25 cellular contexts compared by ENCODE assay signal in the genomic region with DNA sequence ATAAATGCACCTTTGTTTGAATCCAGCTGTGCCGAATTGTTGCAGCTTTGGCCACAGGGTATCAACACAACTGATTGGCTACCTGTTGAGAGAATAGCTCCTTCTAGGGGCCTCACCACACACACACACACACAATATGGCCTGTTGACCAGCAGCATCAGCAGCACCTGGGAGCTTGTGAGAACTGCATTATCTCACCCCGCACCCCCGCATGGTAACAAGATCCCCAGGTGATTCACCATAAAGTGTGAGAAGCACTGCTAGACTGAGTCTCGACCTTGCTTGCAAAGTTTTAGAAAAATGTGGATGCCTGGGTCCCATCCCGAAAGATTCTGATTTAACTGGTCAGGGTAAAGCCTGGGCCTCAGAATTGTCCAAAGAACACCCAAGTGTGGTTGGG.
"Had no signal": no experiment of that assay in that cellular context is flagged by ENCODE, and none has a peak within 500 bp of the region (broad histone marks: within the 10 kb centered on the region; RNA-seq: fewer than 3 reads in every experiment).

No MANE protein-coding gene starts in this region.

- H3K36me3 ChIP-seq: ascending aorta had no signal

- DNase-seq: activated B cell treated with CpG ODN at 0.5 μM for 24 hours; activated CD4-positive, alpha-beta memory T cell treated with anti-CD3 and anti-CD28 coated beads for 36 hours; activated CD4-positive, alpha-beta T cell treated with anti-CD3 and anti-CD28 coated beads for 1 hour; activated CD4-positive, alpha-beta T cell treated with anti-CD3 and anti-CD28 coated beads, Interleukin-2, amount 10 ng/mL, durations not matched to agents 24 days and 14 days; activated CD8-positive, alpha-beta memory T cell treated with anti-CD3 and anti-CD28 coated beads for 24 hours; activated effector memory CD4-positive, alpha-beta T cell treated with anti-CD3 and anti-CD28 coated beads, Interleukin-2, amount 50 U/mL, for 16 hours; activated naive CD4-positive, alpha-beta T cell treated with Interleukin-2 at 50 U/mL for 16 hours; activated naive CD8-positive, alpha-beta T cell treated with anti-CD3 and anti-CD28 coated beads, Interleukin-2, amount 50 U/mL, for 24 hours; activated T-cell treated with anti-CD3 and anti-CD28 coated beads, Interleukin-2, amount 50 U/mL, for 4 hours; amniotic stem cell; cerebellar nuclear complex; Kasumi-1; NCI-H1048; NCI-H1694 treated with DMSO at 0.1 percent for 48 hours; NCI-H2081; NCI-H446; NCI-H524; T-cell; T-helper 2 cell; T1000 had no signal

- H3K27ac ChIP-seq: ascending aorta, SK-N-MC had no signal

- H3K4me1 ChIP-seq: ascending aorta had no signal

- H3K27me3 ChIP-seq: ascending aorta had no signal

- H3K4me3 ChIP-seq: ascending aorta, SK-N-MC had no signal

- H3K9me3 ChIP-seq: ascending aorta had no signal

- ATAC-seq: activated naive CD4-positive, alpha-beta T cell treated with anti-CD3 and anti-CD28 coated beads, Interleukin-2, amount 50 U/mL, for 72 hours; activated naive CD8-positive, alpha-beta T cell treated with anti-CD3 and anti-CD28 coated beads, Interleukin-2, amount 50 U/mL, for 24 hours; activated T-cell treated with anti-CD3 and anti-CD28 coated beads, Interleukin-2, amount 50 U/mL, for 4 hours; Right ventricle myocardium inferior; T-cell had no signal

- FAIRE-seq: TTC549 had no signal
